In the genomic region with DNA sequence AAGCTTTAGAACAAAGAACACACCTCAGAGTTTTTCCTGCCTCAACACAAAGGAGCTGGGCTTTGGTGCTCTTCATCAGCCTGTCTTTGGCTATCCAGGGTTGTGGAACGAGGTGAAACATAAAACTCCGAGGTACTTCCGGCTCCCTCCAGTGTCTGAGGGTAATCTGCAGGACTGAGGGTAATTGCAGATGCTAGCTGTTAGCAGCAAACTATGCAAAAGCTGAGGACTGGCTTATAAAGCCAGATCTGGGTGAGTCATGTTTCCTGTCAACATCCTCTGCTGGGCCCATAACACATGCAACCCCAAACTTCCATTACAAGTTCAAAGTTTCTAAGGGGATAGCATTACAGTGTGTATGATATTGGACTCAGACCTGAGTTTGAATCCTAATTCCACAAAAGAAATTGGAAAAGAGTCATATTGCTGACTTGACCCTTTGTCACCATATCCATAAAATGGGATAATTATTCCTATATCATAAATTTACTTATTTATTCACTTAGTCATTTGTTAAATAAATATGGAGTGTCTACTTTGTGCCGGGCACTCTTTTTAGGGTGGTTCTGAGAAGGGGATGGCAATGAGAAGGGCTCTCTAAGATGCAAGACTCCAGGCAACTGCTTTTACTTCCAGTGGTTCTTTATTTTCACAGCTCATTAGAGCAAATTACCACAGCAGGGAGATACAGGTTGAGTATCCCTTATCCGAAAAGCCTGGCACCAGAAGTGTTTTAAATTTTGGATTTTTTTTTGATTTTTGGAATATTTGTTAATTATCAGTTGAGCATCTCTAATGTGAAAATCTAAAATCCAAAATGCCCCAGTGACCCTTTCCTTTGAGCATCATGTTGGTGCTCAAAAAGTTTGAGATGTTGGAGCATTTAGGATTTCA, we compare ENCODE assay signal across 1 cellular context.
A peak's percentile ranks its signal among the peaks of the same experiment; 100 is the strongest.
TF ChIP-seq lines count a peak whose summit lies in the region.

No MANE protein-coding gene starts in this region.

TF ChIP-seq in SK-N-SH, 30 proteins besides CTCF, POLR2A, EP300 and RAD21 (continued from another document):
- TF ChIP-seq NFIC (IDR thresholded peaks at IDR 0.05; ENCODE audit: borderline replicate concordance) (peak; percentile 47; the same call in 1 of the 2 replicates), SIN3A (IDR thresholded peaks at IDR 0.05; ENCODE audit: borderline replicate concordance, low read depth, low read length) (peak; percentile 51; the same call in 1 of the 2 replicates), JUND (IDR thresholded peaks at IDR 0.05) (peak; percentile 88), RFX5 (IDR thresholded peaks at IDR 0.05; ENCODE audit: low read length) (no peak), FOXJ3 (CRISPR knock-in tag; IDR thresholded peaks at IDR 0.05) (no peak), TEAD4 (IDR thresholded peaks at IDR 0.05; ENCODE audit: borderline replicate concordance, insufficient read depth) (peak; percentile 52; the same call in 1 of the 2 replicates), FOXM1 (IDR thresholded peaks at IDR 0.05; ENCODE audit: low read depth) (no peak), MEF2A (IDR thresholded peaks at IDR 0.05; ENCODE audit: borderline replicate concordance, low read depth) (no peak), RCOR1 (IDR thresholded peaks at IDR 0.05; ENCODE audit: low read length) (no peak), FOSL2 (IDR thresholded peaks at IDR 0.05; ENCODE audit: borderline replicate concordance, low read depth) (peak; percentile 92), YY1 (IDR thresholded peaks at IDR 0.05; ENCODE audit: low read depth) (0 out of 2 replicates have a peak, but pooled peaks have one; percentile 25), MXI1 (IDR thresholded peaks at IDR 0.05; ENCODE audit: low read depth, low read length) (no peak), RXRA (IDR thresholded peaks at IDR 0.05; ENCODE audit: borderline replicate concordance, low read depth) (0 out of 2 replicates have a peak, but pooled peaks have one; percentile 22), SMC3 (IDR thresholded peaks at IDR 0.05; ENCODE audit: low read depth, low read length) (no peak), TCF12 (IDR thresholded peaks at IDR 0.05) (peak; percentile 74), EZH2phosphoT487 (IDR thresholded peaks at IDR 0.05; ENCODE audit: borderline replicate concordance, low read depth) (no peak), POLR2AphosphoS5 (IDR thresholded peaks at IDR 0.05; ENCODE audit: low read depth, low read length) (peak; percentile 95), NRF1 (IDR thresholded peaks at IDR 0.05; ENCODE audit: low read depth, low read length) (no peak), GATA2 (CRISPR knock-in tag; IDR thresholded peaks at IDR 0.05) (no peak), ELF1 (IDR thresholded peaks at IDR 0.05) (peak; percentile 56; the same call in 1 of the 2 replicates)
- TF ChIP-seq, protein P1, sequence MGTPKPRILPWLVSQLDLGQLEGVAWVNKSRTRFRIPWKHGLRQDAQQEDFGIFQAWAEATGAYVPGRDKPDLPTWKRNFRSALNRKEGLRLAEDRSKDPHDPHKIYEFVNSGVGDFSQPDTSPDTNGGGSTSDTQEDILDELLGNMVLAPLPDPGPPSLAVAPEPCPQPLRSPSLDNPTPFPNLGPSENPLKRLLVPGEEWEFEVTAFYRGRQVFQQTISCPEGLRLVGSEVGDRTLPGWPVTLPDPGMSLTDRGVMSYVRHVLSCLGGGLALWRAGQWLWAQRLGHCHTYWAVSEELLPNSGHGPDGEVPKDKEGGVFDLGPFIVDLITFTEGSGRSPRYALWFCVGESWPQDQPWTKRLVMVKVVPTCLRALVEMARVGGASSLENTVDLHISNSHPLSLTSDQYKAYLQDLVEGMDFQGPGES (IDR thresholded peaks at IDR 0.05; ENCODE audit: low read depth, low read length) = no peak
- TF ChIP-seq, protein P2, sequence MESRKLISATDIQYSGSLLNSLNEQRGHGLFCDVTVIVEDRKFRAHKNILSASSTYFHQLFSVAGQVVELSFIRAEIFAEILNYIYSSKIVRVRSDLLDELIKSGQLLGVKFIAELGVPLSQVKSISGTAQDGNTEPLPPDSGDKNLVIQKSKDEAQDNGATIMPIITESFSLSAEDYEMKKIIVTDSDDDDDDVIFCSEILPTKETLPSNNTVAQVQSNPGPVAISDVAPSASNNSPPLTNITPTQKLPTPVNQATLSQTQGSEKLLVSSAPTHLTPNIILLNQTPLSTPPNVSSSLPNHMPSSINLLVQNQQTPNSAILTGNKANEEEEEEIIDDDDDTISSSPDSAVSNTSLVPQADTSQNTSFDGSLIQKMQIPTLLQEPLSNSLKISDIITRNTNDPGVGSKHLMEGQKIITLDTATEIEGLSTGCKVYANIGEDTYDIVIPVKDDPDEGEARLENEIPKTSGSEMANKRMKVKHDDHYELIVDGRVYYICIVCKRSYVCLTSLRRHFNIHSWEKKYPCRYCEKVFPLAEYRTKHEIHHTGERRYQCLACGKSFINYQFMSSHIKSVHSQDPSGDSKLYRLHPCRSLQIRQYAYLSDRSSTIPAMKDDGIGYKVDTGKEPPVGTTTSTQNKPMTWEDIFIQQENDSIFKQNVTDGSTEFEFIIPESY (IDR thresholded peaks at IDR 0.05; ENCODE audit: borderline replicate concordance, low read depth) = no peak
- TF ChIP-seq, protein P3, sequence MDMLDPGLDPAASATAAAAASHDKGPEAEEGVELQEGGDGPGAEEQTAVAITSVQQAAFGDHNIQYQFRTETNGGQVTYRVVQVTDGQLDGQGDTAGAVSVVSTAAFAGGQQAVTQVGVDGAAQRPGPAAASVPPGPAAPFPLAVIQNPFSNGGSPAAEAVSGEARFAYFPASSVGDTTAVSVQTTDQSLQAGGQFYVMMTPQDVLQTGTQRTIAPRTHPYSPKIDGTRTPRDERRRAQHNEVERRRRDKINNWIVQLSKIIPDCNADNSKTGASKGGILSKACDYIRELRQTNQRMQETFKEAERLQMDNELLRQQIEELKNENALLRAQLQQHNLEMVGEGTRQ (IDR thresholded peaks at IDR 0.05; ENCODE audit: borderline replicate concordance, low read depth, low read length) = no peak
- TF ChIP-seq, protein P4, sequence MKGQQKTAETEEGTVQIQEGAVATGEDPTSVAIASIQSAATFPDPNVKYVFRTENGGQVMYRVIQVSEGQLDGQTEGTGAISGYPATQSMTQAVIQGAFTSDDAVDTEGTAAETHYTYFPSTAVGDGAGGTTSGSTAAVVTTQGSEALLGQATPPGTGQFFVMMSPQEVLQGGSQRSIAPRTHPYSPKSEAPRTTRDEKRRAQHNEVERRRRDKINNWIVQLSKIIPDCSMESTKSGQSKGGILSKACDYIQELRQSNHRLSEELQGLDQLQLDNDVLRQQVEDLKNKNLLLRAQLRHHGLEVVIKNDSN (IDR thresholded peaks at IDR 0.05; ENCODE audit: borderline replicate concordance, low read depth) = no peak
- TF ChIP-seq, protein P5, sequence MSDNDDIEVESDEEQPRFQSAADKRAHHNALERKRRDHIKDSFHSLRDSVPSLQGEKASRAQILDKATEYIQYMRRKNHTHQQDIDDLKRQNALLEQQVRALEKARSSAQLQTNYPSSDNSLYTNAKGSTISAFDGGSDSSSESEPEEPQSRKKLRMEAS (IDR thresholded peaks at IDR 0.05; ENCODE audit: low read depth) = peak; percentile 56
